In genomic region chr2:98545591-98545990, GRCh38 we compare ENCODE assay signal across 26 cellular contexts.
"Had no signal": no experiment of that assay in that cellular context is flagged by ENCODE, and none has a peak within 500 bp of the region (broad histone marks: within the 10 kb centered on the region; RNA-seq: fewer than 3 reads in every experiment).

No MANE protein-coding gene starts in this region.

- H3K36me3 ChIP-seq: prostate gland had no signal

- DNase-seq: hypothalamus; immature natural killer cell; kidney; left colon; left lung; mesendoderm; midbrain; mucosa of descending colon; naive thymus-derived CD4-positive, alpha-beta T cell; pancreas; posterior cingulate gyrus; right lobe of liver; stimulated activated CD4-positive, alpha-beta T cell treated with anti-CD3 and anti-CD28 coated beads, Interleukin-1b, Interleukin-23, amount 100 ng/mL, for 48 hours; stimulated activated CD4-positive, alpha-beta T cell treated with anti-CD3 and anti-CD28 coated beads, Interleukin-2, amount 100 ng/mL, for 48 hours; stimulated activated CD4-positive, alpha-beta T cell treated with anti-CD3 and anti-CD28 coated beads, Interleukin-4, amount 100 ng/mL, for 4 hours; stimulated activated CD8-positive, alpha-beta memory T cell treated with anti-CD3 and anti-CD28 coated beads, Interleukin-4, amount 100 ng/mL, for 48 hours; stimulated activated naive CD4-positive, alpha-beta T cell treated with Interleukin-2 at 50 U/mL for 16 hours; stimulated activated naive CD8-positive, alpha-beta T cell treated with anti-CD3 and anti-CD28 coated beads, Interleukin-15, amount 100 ng/mL, for 72 hours; substantia nigra had no signal

- H3K27ac ChIP-seq: left lung, pancreas, prostate gland, right lobe of liver, tibial nerve had no signal

- H3K4me3 ChIP-seq: left lung, lung, mucosa of descending colon, pancreas, prostate gland, right lobe of liver, smooth muscle cell, tibial nerve had no signal

- ATAC-seq: left colon; left lung; mucosa of descending colon; naive thymus-derived CD4-positive, alpha-beta T cell; natural killer cell treated with Interleukin-12 subunit alpha and Interleukin-12 subunit beta and Interleukin-15 and Interleukin-18, amount 100 ng/mL, for 72 hours; pancreas; right lobe of liver; stimulated activated memory B cell treated with anti-CD40 and anti-IgM and Interleukin-4, amounts not matched to agents 10 μg/mL and 1 μg/mL and 100 μg/mL, for 72 hours; stimulated activated naive CD8-positive, alpha-beta T cell treated with anti-CD3 and anti-CD28 coated beads, Interleukin-15, amount 100 ng/mL, for 72 hours had no signal

- H3K27me3 Mint-ChIP-seq: naive thymus-derived CD4-positive, alpha-beta T cell; natural killer cell treated with Interleukin-12 subunit alpha and Interleukin-12 subunit beta and Interleukin-15 and Interleukin-18, amount 100 ng/mL, for 72 hours; stimulated activated memory B cell treated with anti-CD40 and anti-IgM and Interleukin-4, amounts not matched to agents 10 μg/mL and 1 μg/mL and 100 μg/mL, for 72 hours; stimulated activated naive CD8-positive, alpha-beta T cell treated with anti-CD3 and anti-CD28 coated beads, Interleukin-15, amount 100 ng/mL, for 72 hours; type B pancreatic cell had no signal

- H3K27me3 ChIP-seq: left lung, pancreas, right lobe of liver, tibial nerve had no signal

- H3K4me1 ChIP-seq: left lung, pancreas, prostate gland, right lobe of liver, tibial nerve had no signal

- H3K27ac Mint-ChIP-seq: stimulated activated memory B cell treated with anti-CD40 and anti-IgM and Interleukin-4, amounts not matched to agents 10 μg/mL and 1 μg/mL and 100 μg/mL, for 72 hours; stimulated activated naive CD8-positive, alpha-beta T cell treated with anti-CD3 and anti-CD28 coated beads, Interleukin-15, amount 100 ng/mL, for 72 hours; type B pancreatic cell had no signal

- H3K9me3 Mint-ChIP-seq: immature natural killer cell; naive thymus-derived CD4-positive, alpha-beta T cell; natural killer cell treated with Interleukin-12 subunit alpha and Interleukin-12 subunit beta and Interleukin-15 and Interleukin-18, amount 100 ng/mL, for 72 hours; stimulated activated memory B cell treated with anti-CD40 and anti-IgM and Interleukin-4, amounts not matched to agents 10 μg/mL and 1 μg/mL and 100 μg/mL, for 72 hours; stimulated activated naive CD8-positive, alpha-beta T cell treated with anti-CD3 and anti-CD28 coated beads, Interleukin-15, amount 100 ng/mL, for 72 hours; type B pancreatic cell had no signal

- H3K4me3 Mint-ChIP-seq: immature natural killer cell; naive thymus-derived CD4-positive, alpha-beta T cell; natural killer cell treated with Interleukin-12 subunit alpha and Interleukin-12 subunit beta and Interleukin-15 and Interleukin-18, amount 100 ng/mL, for 72 hours; stimulated activated memory B cell treated with anti-CD40 and anti-IgM and Interleukin-4, amounts not matched to agents 10 μg/mL and 1 μg/mL and 100 μg/mL, for 72 hours; stimulated activated naive CD8-positive, alpha-beta T cell treated with anti-CD3 and anti-CD28 coated beads, Interleukin-15, amount 100 ng/mL, for 72 hours; type B pancreatic cell had no signal

- H3K9me3 ChIP-seq: left lung, mucosa of descending colon, pancreas, prostate gland, right lobe of liver, tibial nerve had no signal
